17 cellular contexts compared by ENCODE assay signal in genomic region chr11:67412495-67413179, GRCh38. TPM values are rescaled to one million over a fixed set of nuclear protein-coding genes. Genes with fewer than 3 reads are reported as not detected.
A peak's percentile ranks its signal among the peaks of the same experiment; 100 is the strongest.
DNase-seq lines count a peak whose midpoint lies in the region; ATAC-seq and TF ChIP-seq lines count a peak whose summit lies in the region.
"Had no signal": no experiment of that assay in that cellular context is flagged by ENCODE, and none has a peak within 500 bp of the region (broad histone marks: within the 10 kb centered on the region; RNA-seq: fewer than 3 reads in every experiment).

No MANE protein-coding gene starts in this region.

- H3K27me3 ChIP-seq in psoas muscle (ENCODE audit: insufficient read depth in 3 of 3, low read length in 2 of 3) = peaks cover 0 to 32% (median 11%) of the 10 kb centered on the region in 3 donors

- H3K9me3 Mint-ChIP-seq in activated CD4-positive, alpha-beta T cell treated with anti-CD3 and anti-CD28 coated beads, Interleukin-2, amount 10 ng/mL, durations not matched to agents 24 days and 14 days = no peaks in the 10 kb centered on the region
- H3K9me3 Mint-ChIP-seq in nephron = no peaks in the 10 kb centered on the region
- H3K9me3 Mint-ChIP-seq: endodermal cell had no signal

- H3K4me1 ChIP-seq in psoas muscle = peaks cover 19% of the 10 kb centered on the region
- H3K4me1 ChIP-seq: parathyroid adenoma had no signal

- no peak for DNase-seq in activated CD4-positive, alpha-beta T cell treated with anti-CD3 and anti-CD28 coated beads, Interleukin-2, amount 10 ng/mL, durations not matched to agents 24 days and 14 days
- no peak for DNase-seq in activated CD4-positive, alpha-beta T cell treated with anti-CD3 and anti-CD28 coated beads, Interleukin-2, amount 50 U/mL, for 1 hour
- DNase-seq in T-helper 17 cell (no peak), islet precursor cell (no peak), psoas muscle (no peak)
- DNase-seq: 8988T; activated CD4-positive, CD25-positive, alpha-beta regulatory T cell treated with anti-CD3 and anti-CD28 coated beads, Interleukin-2, amount 50 U/mL, for 72 hours; COR-L47; endodermal cell; H7; Kasumi-1; NCI-H187; NCI-H524; tibial artery had no signal

- peaks cover 51% of the 10 kb centered on the region for H3K4me1 Mint-ChIP-seq in activated CD4-positive, alpha-beta T cell treated with anti-CD3 and anti-CD28 coated beads, Interleukin-2, amount 10 ng/mL, durations not matched to agents 24 days and 14 days
- peaks cover 69% of the 10 kb centered on the region for H3K4me1 Mint-ChIP-seq in T-helper 17 cell
- H3K4me1 Mint-ChIP-seq in nephron = peaks cover 25% of the 10 kb centered on the region

- no peak for TF ChIP-seq CTCF in nephron (IDR thresholded peaks at IDR 0.05; ENCODE audit: unreplicated experiment in 3 of 3)
- no peak for TF ChIP-seq CTCF in psoas muscle (IDR thresholded peaks at IDR 0.05)

- no peak overlapping the region for H3K4me3 ChIP-seq in psoas muscle
- H3K4me3 ChIP-seq: gastroesophageal sphincter, tibial artery had no signal

- H3K27ac ChIP-seq in psoas muscle = no peak overlapping the region
- H3K27ac ChIP-seq: gastroesophageal sphincter, parathyroid adenoma, tibial artery had no signal

- peaks cover 14% of the 10 kb centered on the region for H3K36me3 Mint-ChIP-seq in activated CD4-positive, alpha-beta T cell treated with anti-CD3 and anti-CD28 coated beads, Interleukin-2, amount 10 ng/mL, durations not matched to agents 24 days and 14 days (ENCODE audit: low read depth)
- H3K36me3 Mint-ChIP-seq in T-helper 17 cell (ENCODE audit: low read depth) (no peaks in the 10 kb centered on the region), nephron (ENCODE audit: low read depth) (no peaks in the 10 kb centered on the region)

- 64 to 70% (median 66%) methylated on average over 9 of the region's 9 CpGs for WGBS in psoas muscle, 3 donors

- H3K27me3 Mint-ChIP-seq in activated CD4-positive, alpha-beta T cell treated with anti-CD3 and anti-CD28 coated beads, Interleukin-2, amount 10 ng/mL, durations not matched to agents 24 days and 14 days = peaks cover 17% of the 10 kb centered on the region
- H3K27me3 Mint-ChIP-seq in T-helper 17 cell (no peaks in the 10 kb centered on the region), nephron (ENCODE audit: low read depth) (peaks cover 51% of the 10 kb centered on the region)

- ATAC-seq in T-helper 17 cell = no peak
- no peak for ATAC-seq in psoas muscle
- ATAC-seq: gastroesophageal sphincter had no signal

- peak overlapping the region; percentile 28 for H3K4me3 Mint-ChIP-seq in activated CD4-positive, alpha-beta T cell treated with anti-CD3 and anti-CD28 coated beads, Interleukin-2, amount 10 ng/mL, durations not matched to agents 24 days and 14 days
- H3K4me3 Mint-ChIP-seq in T-helper 17 cell (peak overlapping the region; percentile 19), nephron (no peak overlapping the region)
- H3K4me3 Mint-ChIP-seq: endodermal cell had no signal

- intact Hi-C loops in activated CD4-positive, alpha-beta T cell treated with anti-CD3 and anti-CD28 coated beads, Interleukin-2, amount 10 ng/mL, durations not matched to agents 24 days and 14 days (cut with micrococcal nuclease) = no loop called here
- intact Hi-C loops in psoas muscle (cut with DNase I) = no loop called here

- H3K27ac Mint-ChIP-seq in activated CD4-positive, alpha-beta T cell treated with anti-CD3 and anti-CD28 coated beads, Interleukin-2, amount 10 ng/mL, durations not matched to agents 24 days and 14 days = no peak overlapping the region
- H3K27ac Mint-ChIP-seq in T-helper 17 cell = peak overlapping the region; percentile 94
- peak overlapping the region in 2 of 3 experiments; percentile 63 to 69 for H3K27ac Mint-ChIP-seq in nephron
- H3K27ac Mint-ChIP-seq: endodermal cell had no signal

- no peaks in the 10 kb centered on the region for H3K36me3 ChIP-seq in psoas muscle (ENCODE audit: insufficient read depth in 1 of 2, low read depth in 1 of 2)
- H3K36me3 ChIP-seq: gastroesophageal sphincter, tibial artery had no signal

- no peaks in the 10 kb centered on the region for H3K9me3 ChIP-seq in T-helper 17 cell (ENCODE audit: control insufficient read depth, low read length, poor library complexity, severe bottlenecking)
- H3K9me3 ChIP-seq in psoas muscle = no peaks in the 10 kb centered on the region
- H3K9me3 ChIP-seq: gastroesophageal sphincter, tibial artery had no signal

RNA-seq across cellular contexts. Expression of gene CARNS1, which starts 2.8 kb away (rescaled TPM):
- total RNA-seq in activated CD4-positive, alpha-beta T cell treated with anti-CD3 and anti-CD28 coated beads, Interleukin-2, amount 10 ng/mL, durations not matched to agents 24 days and 14 days = 0.77 and 0.83 TPM in 2 replicates
- 1 to 10 TPM; 4.5 to 7.5 TPM for total RNA-seq in T-helper 17 cell
- total RNA-seq in psoas muscle = 10 to 100 TPM in 2 of 4 donors, 1 to 10 TPM in 2; 7.0 to 27.5 (median 10.0) TPM
- polyA plus RNA-seq in psoas muscle = 1 to 10 TPM; 2.1 to 5.9 (median 4.2) TPM

RNA-seq across cellular contexts. Expression of gene TBC1D10C, which starts 8.8 kb away (rescaled TPM):
- total RNA-seq in activated CD4-positive, alpha-beta T cell treated with anti-CD3 and anti-CD28 coated beads, Interleukin-2, amount 10 ng/mL, durations not matched to agents 24 days and 14 days = 115 and 119 TPM in 2 replicates
- 100 to 1,000 TPM; 251 to 262 TPM for total RNA-seq in T-helper 17 cell
- 1 to 10 TPM in 3 of 4 donors, under 1 TPM in 1; 0.65 to 1.6 (median 1.2) TPM for total RNA-seq in psoas muscle
- polyA plus RNA-seq in psoas muscle = under 1 TPM; 0.25 to 0.52 (median 0.34) TPM

RNA-seq across cellular contexts. Expression of gene PPP1CA, which starts 11.0 kb away (rescaled TPM):
- 251 and 252 TPM in 2 replicates for total RNA-seq in activated CD4-positive, alpha-beta T cell treated with anti-CD3 and anti-CD28 coated beads, Interleukin-2, amount 10 ng/mL, durations not matched to agents 24 days and 14 days
- total RNA-seq in T-helper 17 cell = 100 to 1,000 TPM; 133 to 146 TPM
- 100 to 1,000 TPM in 1 of 4 donors, 10 to 100 TPM in 3; 72.6 to 113 (median 86.6) TPM for total RNA-seq in psoas muscle
- 100 to 1,000 TPM; 108 to 191 (median 147) TPM for polyA plus RNA-seq in psoas muscle

RNA-seq across cellular contexts. Expression of gene RPS6KB2, which starts 15.7 kb away (rescaled TPM):
- 79.3 and 83.1 TPM in 2 replicates for total RNA-seq in activated CD4-positive, alpha-beta T cell treated with anti-CD3 and anti-CD28 coated beads, Interleukin-2, amount 10 ng/mL, durations not matched to agents 24 days and 14 days
- total RNA-seq in T-helper 17 cell (10 to 100 TPM; 47.8 to 62.7 TPM), psoas muscle (10 to 100 TPM; 23.1 to 34.3 (median 26.8) TPM)
- polyA plus RNA-seq in psoas muscle = 10 to 100 TPM; 25.6 to 64.6 (median 33.1) TPM

RNA-seq across cellular contexts. Expression of gene RAD9A, which starts 20.9 kb away (rescaled TPM):
- total RNA-seq in activated CD4-positive, alpha-beta T cell treated with anti-CD3 and anti-CD28 coated beads, Interleukin-2, amount 10 ng/mL, durations not matched to agents 24 days and 14 days = 31.6 and 34.3 TPM in 2 replicates
- total RNA-seq in T-helper 17 cell (10 to 100 TPM; 21.5 to 40.5 TPM), psoas muscle (1 to 10 TPM; 1.8 to 6.7 (median 5.8) TPM)
- polyA plus RNA-seq in psoas muscle = 10 to 100 TPM in 2 of 3 donors, 1 to 10 TPM in 1; 7.1 to 12.3 (median 10.1) TPM

Comparison
In these comparisons a context has a peak if more than half of its experiments do, and no peak if none do; other contexts are left out.
1. H3K4me3 Mint-ChIP-seq: peak in activated CD4-positive, alpha-beta T cell treated with anti-CD3 and anti-CD28 coated beads, Interleukin-2, amount 10 ng/mL, durations not matched to agents 24 days and 14 days (single experiment) and T-helper 17 cell (single experiment); none in nephron (0 of 3).
2. RNA of gene TBC1D10C, which starts 8.8 kb away (total RNA-seq): 251 to 262 TPM in T-helper 17 cell and 115 to 119 TPM in activated CD4-positive, alpha-beta T cell treated with anti-CD3 and anti-CD28 coated beads, Interleukin-2, amount 10 ng/mL, durations not matched to agents 24 days and 14 days; 0.65 to 1.6 TPM in psoas muscle; every median in the first group is over 10 times any median in the second.